1 cellular context compared by ENCODE assay signal in the genomic region with DNA sequence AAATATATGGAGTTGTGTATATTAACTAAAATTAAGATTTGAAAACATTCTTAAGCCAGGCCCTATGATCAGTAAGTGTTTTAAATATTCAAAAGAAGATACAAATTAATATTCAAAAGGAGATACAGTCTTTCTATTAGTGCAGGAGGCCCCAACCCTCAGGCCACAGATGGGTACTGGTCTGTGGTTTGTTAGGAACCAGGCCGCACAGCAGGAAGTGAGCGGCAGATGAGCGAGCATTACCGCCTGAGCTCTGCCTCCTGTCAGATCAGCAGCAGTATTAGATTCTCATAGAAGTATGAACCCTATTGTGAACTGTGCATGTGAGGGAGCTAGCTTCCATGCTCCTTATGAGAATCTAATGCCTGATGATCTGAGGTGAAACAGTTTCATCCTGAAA.
TF ChIP-seq lines count a peak whose summit lies in the region.

No MANE protein-coding gene starts in this region.

TF ChIP-seq in HEK293T, 16 proteins besides CTCF, POLR2A, EP300 and RAD21 (continued from another document):
- TF ChIP-seq L3MBTL2 (conservative IDR thresholded peaks at IDR 0.05), result no peak
